In the genomic region with DNA sequence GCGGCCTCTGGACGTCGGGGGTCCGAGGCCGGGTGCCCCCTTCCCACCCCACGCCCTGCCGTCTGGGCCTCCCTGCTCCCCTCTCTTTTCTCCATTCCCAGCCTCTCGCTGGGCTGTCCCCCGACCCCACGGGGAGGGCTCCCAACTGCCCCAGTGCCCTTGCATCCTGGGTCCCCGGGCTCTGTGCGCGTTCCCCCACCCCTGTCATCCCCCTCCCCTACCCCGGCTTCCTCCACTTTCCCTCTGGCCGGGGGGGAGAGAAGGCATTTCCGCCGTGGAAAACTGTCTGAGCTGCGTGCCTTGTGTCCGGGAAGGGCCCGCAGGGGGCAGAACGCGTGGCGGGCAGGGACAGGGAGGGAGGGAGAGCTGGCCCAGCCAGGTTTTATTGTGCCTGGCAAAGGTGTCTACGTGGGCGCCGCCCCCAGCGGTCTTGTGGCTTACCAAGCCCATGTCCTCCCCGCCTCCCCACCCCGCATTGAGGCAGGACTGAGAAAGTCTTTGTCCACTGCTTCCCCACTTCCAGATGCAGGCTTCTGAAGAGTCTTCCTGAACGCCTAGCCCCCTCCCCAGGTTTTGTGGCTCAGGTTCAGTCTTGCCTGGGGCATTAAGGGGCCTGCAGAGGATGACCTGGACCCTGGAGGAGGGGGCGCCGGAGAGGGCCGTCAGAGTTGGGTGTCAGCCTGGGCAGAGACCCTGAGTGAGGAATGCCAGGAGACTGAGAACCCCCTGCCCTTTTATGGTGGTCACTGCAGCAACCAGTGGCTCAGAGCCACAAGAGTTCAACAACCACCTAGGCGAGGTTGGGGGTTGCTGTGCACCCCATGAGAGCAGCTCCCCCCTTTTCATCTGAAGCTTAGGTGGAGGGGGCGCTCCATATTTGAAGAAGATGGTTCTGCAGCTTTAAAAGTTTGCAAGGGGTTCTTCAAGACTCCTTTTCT, we compare ENCODE assay signal across 8 cellular contexts. TPM values are rescaled to one million over a fixed set of nuclear protein-coding genes. Genes with fewer than 3 reads are reported as not detected.
DNase-seq lines count a peak whose midpoint lies in the region; ATAC-seq and TF ChIP-seq lines count a peak whose summit lies in the region.

No MANE protein-coding gene starts in this region.

- H3K9ac ChIP-seq in NT2/D1 (ENCODE audit: insufficient read length, low read depth) = peak overlapping the region; percentile 96

- TF ChIP-seq CTCF in GM10266 (IDR thresholded peaks at IDR 0.05; ENCODE audit: control insufficient read depth, insufficient read depth, low read depth, missing control alignments) (peak; percentile 15), lower lobe of right lung (IDR thresholded peaks at IDR 0.05) (no peak), tibial artery (IDR thresholded peaks at IDR 0.05) (no peak)

- H3K27ac ChIP-seq in lower lobe of right lung = no peak overlapping the region
- peak overlapping the region in 1 of 2 donors; percentile 24 for H3K27ac ChIP-seq in tibial artery

- H3K36me3 ChIP-seq in NT2/D1 (ENCODE audit: insufficient read depth, insufficient read length, low read length) (peaks cover 4% of the 10 kb centered on the region), lower lobe of right lung (no peaks in the 10 kb centered on the region), tibial artery (no peaks in the 10 kb centered on the region)

- no peak for DNase-seq in GM10266 (ENCODE audit: extremely low spot score)
- no peak for DNase-seq in NT2/D1 (ENCODE audit: low read depth, low spot score)
- peak; percentile 14 for DNase-seq in central memory CD4-positive, alpha-beta T cell
- no peak for DNase-seq in lower lobe of right lung
- DNase-seq in tibial artery = no peak
- DNase-seq in G401 (ENCODE audit: low spot score) = no peak
- DNase-seq in middle frontal gyrus (ENCODE audit: extremely low spot score, low spot score) = no peak
- no peak for DNase-seq in OCI-M2 (lab: John Stamatoyannopoulos, UW; ENCODE audit: unreplicated experiment)

- intact Hi-C loops in lower lobe of right lung (cut with DNase I) (no loop called here), tibial artery (cut with DNase I; ENCODE audit: low total_unique reads) (no loop called here)

- in situ Hi-C loops in G401 (cut with HindIII; ENCODE audit: low sequenced_read_pairs) = no loop called here

- H3K4me1 ChIP-seq in NT2/D1 (ENCODE audit: insufficient read depth, insufficient read length) = peaks cover 34% of the 10 kb centered on the region
- peaks cover 31% of the 10 kb centered on the region for H3K4me1 ChIP-seq in lower lobe of right lung
- H3K4me1 ChIP-seq in tibial artery = peaks cover 0 to 48% (median 32%) of the 10 kb centered on the region in 4 donors

- peak in 1 of 2 donors; percentile 13 for ATAC-seq in lower lobe of right lung

- H3K4me3 ChIP-seq in NT2/D1 (ENCODE audit: insufficient read length, low read depth) = peak overlapping the region; percentile 91
- peak overlapping the region; percentile 72 for H3K4me3 ChIP-seq in lower lobe of right lung
- peak overlapping the region; percentile 57 to 65 for H3K4me3 ChIP-seq in tibial artery

- H3K9me3 ChIP-seq in NT2/D1 (ENCODE audit: insufficient read depth, low read length) = no peaks in the 10 kb centered on the region
- H3K9me3 ChIP-seq in lower lobe of right lung = no peaks in the 10 kb centered on the region
- no peaks in the 10 kb centered on the region for H3K9me3 ChIP-seq in tibial artery

- H3K27me3 ChIP-seq in NT2/D1 (ENCODE audit: insufficient read depth, insufficient read length) = peaks cover 14% of the 10 kb centered on the region
- peaks cover 32% of the 10 kb centered on the region for H3K27me3 ChIP-seq in lower lobe of right lung (ENCODE audit: low read depth)
- H3K27me3 ChIP-seq in tibial artery = peaks cover 0 to 10% of the 10 kb centered on the region in 2 donors

RNA-seq across cellular contexts. Expression of a gene that starts 1.3 kb away (rescaled TPM):
- total RNA-seq in lower lobe of right lung = 27.6 TPM
- 232 and 273 TPM in 2 replicates for total RNA-seq in G401 (2014; rRNA removed; shearing (Covaris generic))

RNA-seq across cellular contexts. Expression of a gene that starts 59.0 kb away (rescaled TPM):
- total RNA-seq in lower lobe of right lung = 0.74 TPM
- not detected in 2 replicates for total RNA-seq in G401 (2014; rRNA removed; shearing (Covaris generic))
